ENCODE assay signal across 1 cellular context in genomic region chrX:154547245-154548027, GRCh38.
TF ChIP-seq lines count a peak whose summit lies in the region.

A gene with protein sequence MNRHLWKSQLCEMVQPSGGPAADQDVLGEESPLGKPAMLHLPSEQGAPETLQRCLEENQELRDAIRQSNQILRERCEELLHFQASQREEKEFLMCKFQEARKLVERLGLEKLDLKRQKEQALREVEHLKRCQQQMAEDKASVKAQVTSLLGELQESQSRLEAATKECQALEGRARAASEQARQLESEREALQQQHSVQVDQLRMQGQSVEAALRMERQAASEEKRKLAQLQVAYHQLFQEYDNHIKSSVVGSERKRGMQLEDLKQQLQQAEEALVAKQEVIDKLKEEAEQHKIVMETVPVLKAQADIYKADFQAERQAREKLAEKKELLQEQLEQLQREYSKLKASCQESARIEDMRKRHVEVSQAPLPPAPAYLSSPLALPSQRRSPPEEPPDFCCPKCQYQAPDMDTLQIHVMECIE (plus strand): TSS chrX:154547620. CDS start chrX:154552003, 4,383 bp downstream.

TF ChIP-seq in K562, 482 proteins besides CTCF, POLR2A, EP300 and RAD21 (continued from another document and continues in another):
- TF ChIP-seq, protein P1, sequence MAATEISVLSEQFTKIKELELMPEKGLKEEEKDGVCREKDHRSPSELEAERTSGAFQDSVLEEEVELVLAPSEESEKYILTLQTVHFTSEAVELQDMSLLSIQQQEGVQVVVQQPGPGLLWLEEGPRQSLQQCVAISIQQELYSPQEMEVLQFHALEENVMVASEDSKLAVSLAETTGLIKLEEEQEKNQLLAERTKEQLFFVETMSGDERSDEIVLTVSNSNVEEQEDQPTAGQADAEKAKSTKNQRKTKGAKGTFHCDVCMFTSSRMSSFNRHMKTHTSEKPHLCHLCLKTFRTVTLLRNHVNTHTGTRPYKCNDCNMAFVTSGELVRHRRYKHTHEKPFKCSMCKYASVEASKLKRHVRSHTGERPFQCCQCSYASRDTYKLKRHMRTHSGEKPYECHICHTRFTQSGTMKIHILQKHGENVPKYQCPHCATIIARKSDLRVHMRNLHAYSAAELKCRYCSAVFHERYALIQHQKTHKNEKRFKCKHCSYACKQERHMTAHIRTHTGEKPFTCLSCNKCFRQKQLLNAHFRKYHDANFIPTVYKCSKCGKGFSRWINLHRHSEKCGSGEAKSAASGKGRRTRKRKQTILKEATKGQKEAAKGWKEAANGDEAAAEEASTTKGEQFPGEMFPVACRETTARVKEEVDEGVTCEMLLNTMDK (IDR thresholded peaks at IDR 0.05; ENCODE audit: borderline replicate concordance, insufficient read depth, low read depth, low read length, poor library complexity, severe bottlenecking), result no peak
- no peak for TF ChIP-seq ZNF165 (CRISPR knock-in tag; IDR thresholded peaks at IDR 0.05; ENCODE audit: borderline replicate concordance)
- no peak for TF ChIP-seq ZNF449 (CRISPR knock-in tag; IDR thresholded peaks at IDR 0.05)
- TF ChIP-seq SNRNP70 (optimal IDR thresholded peaks at IDR 0.05; ENCODE audit: low read depth, low read length), result no peak
- TF ChIP-seq NFIC (IDR thresholded peaks at IDR 0.05), result peak; percentile 26; the same call in 1 of the 2 replicates
- TF ChIP-seq, protein P2, sequence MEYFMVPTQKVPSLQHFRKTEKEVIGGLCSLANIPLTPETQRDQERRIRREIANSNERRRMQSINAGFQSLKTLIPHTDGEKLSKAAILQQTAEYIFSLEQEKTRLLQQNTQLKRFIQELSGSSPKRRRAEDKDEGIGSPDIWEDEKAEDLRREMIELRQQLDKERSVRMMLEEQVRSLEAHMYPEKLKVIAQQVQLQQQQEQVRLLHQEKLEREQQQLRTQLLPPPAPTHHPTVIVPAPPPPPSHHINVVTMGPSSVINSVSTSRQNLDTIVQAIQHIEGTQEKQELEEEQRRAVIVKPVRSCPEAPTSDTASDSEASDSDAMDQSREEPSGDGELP (CRISPR knock-in tag; IDR thresholded peaks at IDR 0.05; ENCODE audit: borderline replicate concordance), result peak; percentile 57; the same call in 1 of the 2 replicates
- TF ChIP-seq TEAD1 (CRISPR knock-in tag; IDR thresholded peaks at IDR 0.05), result 0 out of 4 replicates have a peak, but pooled peaks of 1 of the 2 experiments have one; percentile 49
- peak; percentile 62 for TF ChIP-seq HMGN3 (IDR thresholded peaks at IDR 0.05; ENCODE audit: borderline replicate concordance, extremely low read depth, insufficient read length, low read depth, low read length)
- TF ChIP-seq ZNF263 (CRISPR knock-in tag; IDR thresholded peaks at IDR 0.05; ENCODE audit: borderline replicate concordance), result peak; percentile 56; the same call in 1 of the 2 replicates
- TF ChIP-seq KDM5B (IDR thresholded peaks at IDR 0.05; ENCODE audit: insufficient replicate concordance, low read depth, low read length), result peak; percentile 35
- peak; percentile 43 to 80; a peak in 3 of 4 replicates for TF ChIP-seq SIN3A (IDR thresholded peaks at IDR 0.05; ENCODE audit: borderline replicate concordance in 2 of 2, control insufficient read depth in 1 of 2, low read depth in 2 of 2, low read length in 2 of 2)
- TF ChIP-seq GTF2E2 (tag; IDR thresholded peaks at IDR 0.05), result no peak
- TF ChIP-seq, protein P3, sequence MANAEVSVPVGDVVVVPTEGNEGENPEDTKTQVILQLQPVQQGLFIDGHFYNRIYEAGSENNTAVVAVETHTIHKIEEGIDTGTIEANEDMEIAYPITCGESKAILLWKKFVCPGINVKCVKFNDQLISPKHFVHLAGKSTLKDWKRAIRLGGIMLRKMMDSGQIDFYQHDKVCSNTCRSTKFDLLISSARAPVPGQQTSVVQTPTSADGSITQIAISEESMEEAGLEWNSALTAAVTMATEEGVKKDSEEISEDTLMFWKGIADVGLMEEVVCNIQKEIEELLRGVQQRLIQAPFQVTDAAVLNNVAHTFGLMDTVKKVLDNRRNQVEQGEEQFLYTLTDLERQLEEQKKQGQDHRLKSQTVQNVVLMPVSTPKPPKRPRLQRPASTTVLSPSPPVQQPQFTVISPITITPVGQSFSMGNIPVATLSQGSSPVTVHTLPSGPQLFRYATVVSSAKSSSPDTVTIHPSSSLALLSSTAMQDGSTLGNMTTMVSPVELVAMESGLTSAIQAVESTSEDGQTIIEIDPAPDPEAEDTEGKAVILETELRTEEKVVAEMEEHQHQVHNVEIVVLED (CRISPR knock-in tag; IDR thresholded peaks at IDR 0.05), result 0 out of 2 replicates have a peak, but pooled peaks have one; percentile 33
- TF ChIP-seq YY1 (IDR thresholded peaks at IDR 0.05; ENCODE audit: borderline replicate concordance in 1 of 3, control insufficient read depth in 1 of 3, extremely low read depth in 1 of 3, insufficient read depth in 3 of 3, insufficient read length in 1 of 3, insufficient replicate concordance in 2 of 3, low read depth in 1 of 3, low read length in 2 of 3), result peak in 1 of 3 experiments; percentile 36
- TF ChIP-seq ETV1 (tag; conservative IDR thresholded peaks at IDR 0.05; ENCODE audit: low read depth), result peak; percentile 75
- TF ChIP-seq POLR2AphosphoS5 (IDR thresholded peaks at IDR 0.05; ENCODE audit: control insufficient read depth, insufficient read depth, low read depth, low read length), result peak; percentile 61
- TF ChIP-seq, protein P4, sequence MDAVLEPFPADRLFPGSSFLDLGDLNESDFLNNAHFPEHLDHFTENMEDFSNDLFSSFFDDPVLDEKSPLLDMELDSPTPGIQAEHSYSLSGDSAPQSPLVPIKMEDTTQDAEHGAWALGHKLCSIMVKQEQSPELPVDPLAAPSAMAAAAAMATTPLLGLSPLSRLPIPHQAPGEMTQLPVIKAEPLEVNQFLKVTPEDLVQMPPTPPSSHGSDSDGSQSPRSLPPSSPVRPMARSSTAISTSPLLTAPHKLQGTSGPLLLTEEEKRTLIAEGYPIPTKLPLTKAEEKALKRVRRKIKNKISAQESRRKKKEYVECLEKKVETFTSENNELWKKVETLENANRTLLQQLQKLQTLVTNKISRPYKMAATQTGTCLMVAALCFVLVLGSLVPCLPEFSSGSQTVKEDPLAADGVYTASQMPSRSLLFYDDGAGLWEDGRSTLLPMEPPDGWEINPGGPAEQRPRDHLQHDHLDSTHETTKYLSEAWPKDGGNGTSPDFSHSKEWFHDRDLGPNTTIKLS (IDR thresholded peaks at IDR 0.05; ENCODE audit: borderline replicate concordance, low read depth), result peak; percentile 50; the same call in 1 of the 2 replicates
- TF ChIP-seq, protein P5, sequence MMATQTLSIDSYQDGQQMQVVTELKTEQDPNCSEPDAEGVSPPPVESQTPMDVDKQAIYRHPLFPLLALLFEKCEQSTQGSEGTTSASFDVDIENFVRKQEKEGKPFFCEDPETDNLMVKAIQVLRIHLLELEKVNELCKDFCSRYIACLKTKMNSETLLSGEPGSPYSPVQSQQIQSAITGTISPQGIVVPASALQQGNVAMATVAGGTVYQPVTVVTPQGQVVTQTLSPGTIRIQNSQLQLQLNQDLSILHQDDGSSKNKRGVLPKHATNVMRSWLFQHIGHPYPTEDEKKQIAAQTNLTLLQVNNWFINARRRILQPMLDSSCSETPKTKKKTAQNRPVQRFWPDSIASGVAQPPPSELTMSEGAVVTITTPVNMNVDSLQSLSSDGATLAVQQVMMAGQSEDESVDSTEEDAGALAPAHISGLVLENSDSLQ (IDR thresholded peaks at IDR 0.05), result peak; percentile 36
- TF ChIP-seq NRF1 (conservative IDR thresholded peaks at IDR 0.05 in 1 of 2, IDR thresholded peaks at IDR 0.05 in 1 of 2), result peak; percentile 10 to 67
- TF ChIP-seq KLF13 (tag; IDR thresholded peaks at IDR 0.05; ENCODE audit: borderline replicate concordance, low read depth), result peak; percentile 79; the same call in 1 of the 2 replicates
- TF ChIP-seq RBFOX2 (IDR thresholded peaks at IDR 0.05; ENCODE audit: low read depth, low read length), result peak; percentile 87
- TF ChIP-seq SMARCA5 (IDR thresholded peaks at IDR 0.05), result no peak
- TF ChIP-seq CHD4 (IDR thresholded peaks at IDR 0.05; ENCODE audit: insufficient read depth, insufficient replicate concordance, low read depth, low read length, poor library complexity, severe bottlenecking), result no peak
- 0 out of 2 replicates have a peak, but pooled peaks have one; percentile 16 for TF ChIP-seq RB1 (IDR thresholded peaks at IDR 0.05; ENCODE audit: low read depth)
- no peak for TF ChIP-seq ATF1 (CRISPR knock-in tag; IDR thresholded peaks at IDR 0.05)
- peak; percentile 74 for TF ChIP-seq ATF1 (tag; IDR thresholded peaks at IDR 0.05)
- TF ChIP-seq CREB1 (IDR thresholded peaks at IDR 0.05), result peak; percentile 75
- peak; percentile 52; the same call in 1 of the 2 replicates for TF ChIP-seq CREB1 (CRISPR knock-in tag; IDR thresholded peaks at IDR 0.05)
- TF ChIP-seq KLF6 (CRISPR knock-in tag; IDR thresholded peaks at IDR 0.05; ENCODE audit: borderline replicate concordance), result no peak
- peak; percentile 97 for TF ChIP-seq ELF1 (tag; IDR thresholded peaks at IDR 0.05)
- peak; percentile 94 for TF ChIP-seq NR2C2 (CRISPR knock-in tag; IDR thresholded peaks at IDR 0.05)
- TF ChIP-seq NR2C2 (tag; IDR thresholded peaks at IDR 0.05), result peak; percentile 100
- TF ChIP-seq BMI1 (IDR thresholded peaks at IDR 0.05; ENCODE audit: low read length), result no peak
- TF ChIP-seq ZBTB11 (CRISPR knock-in tag; IDR thresholded peaks at IDR 0.05), result peak in 2 of 3 experiments; percentile 69 to 90; a peak in 5 of 6 replicates
- peak in 1 of 2 experiments; percentile 89; a peak in 2 of 4 replicates for TF ChIP-seq ZNF639 (CRISPR knock-in tag; conservative IDR thresholded peaks at IDR 0.05 in 1 of 2, IDR thresholded peaks at IDR 0.05 in 1 of 2)
- peak; percentile 75 for TF ChIP-seq ATF7 (IDR thresholded peaks at IDR 0.05)
- TF ChIP-seq HCFC1 (IDR thresholded peaks at IDR 0.05; ENCODE audit: low read depth, low read length), result peak; percentile 69
- peak; percentile 73; the same call in 1 of the 2 replicates for TF ChIP-seq ETV5 (CRISPR knock-in tag; IDR thresholded peaks at IDR 0.05; ENCODE audit: low read depth)
- TF ChIP-seq NR2C1 (IDR thresholded peaks at IDR 0.05), result no peak
- TF ChIP-seq NR2C1 (tag; IDR thresholded peaks at IDR 0.05), result peak; percentile 98
- TF ChIP-seq SIX5 (IDR thresholded peaks at IDR 0.05; ENCODE audit: borderline replicate concordance in 1 of 2, insufficient read depth in 1 of 2, low read depth in 1 of 2, low read length in 2 of 2), result peak in 1 of 2 experiments; percentile 15; a peak in 1 of 4 replicates
- TF ChIP-seq RBM34 (IDR thresholded peaks at IDR 0.05; ENCODE audit: borderline replicate concordance, insufficient read depth, low read length), result no peak
- no peak for TF ChIP-seq SLC30A9 (CRISPR knock-in tag; IDR thresholded peaks at IDR 0.05)
- no peak for TF ChIP-seq ZBTB12 (CRISPR knock-in tag; IDR thresholded peaks at IDR 0.05)
- no peak for TF ChIP-seq ZKSCAN3 (CRISPR knock-in tag; IDR thresholded peaks at IDR 0.05)
- TF ChIP-seq ZBTB8A (IDR thresholded peaks at IDR 0.05; ENCODE audit: partially characterized antibody), result no peak
